8 cellular contexts compared by ENCODE assay signal in the genomic region with DNA sequence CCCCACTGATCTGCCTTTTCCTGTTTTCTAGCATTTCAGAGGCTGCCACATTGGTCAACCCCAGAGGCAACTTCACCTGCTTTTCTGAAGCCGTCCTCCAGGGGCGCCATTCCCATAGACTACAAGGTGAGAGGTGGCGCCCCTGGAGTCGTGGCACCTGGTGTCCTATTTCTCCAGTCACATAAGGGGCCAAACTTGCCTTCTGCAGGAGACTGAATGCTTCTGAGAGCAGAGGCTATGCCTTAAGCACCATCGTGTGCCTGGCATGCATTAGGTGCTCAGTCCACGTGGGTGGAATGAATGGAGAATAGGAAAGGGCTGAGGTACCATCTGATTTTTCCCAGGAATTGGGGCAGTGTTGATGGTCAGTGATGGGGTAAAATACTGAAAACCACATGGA.
DNase-seq lines count a peak whose midpoint lies in the region; ATAC-seq and TF ChIP-seq lines count a peak whose summit lies in the region.

No MANE protein-coding gene starts in this region.

- H3K4me3 ChIP-seq in heart left ventricle, result no peak overlapping the region
- H3K4me3 ChIP-seq in right atrium auricular region, result no peak overlapping the region
- H3K4me3 ChIP-seq in NB4 (ENCODE audit: low read depth, low read length), result no peak overlapping the region
- H3K4me3 ChIP-seq in epithelial cell of proximal tubule (ENCODE audit: low read depth, low read length), result no peak overlapping the region
- H3K4me3 ChIP-seq in esophagus muscularis mucosa, result no peak overlapping the region

- no peak for TF ChIP-seq EP300 in esophagus muscularis mucosa (IDR thresholded peaks at IDR 0.05)

- H3K4me1 ChIP-seq in heart left ventricle, result peaks cover 0 to 9% (median 0%) of the 10 kb centered on the region in 12 donors
- peaks cover 0 to 6% of the 10 kb centered on the region in 2 donors for H3K4me1 ChIP-seq in right atrium auricular region
- no peaks in the 10 kb centered on the region for H3K4me1 ChIP-seq in esophagus muscularis mucosa

- no peak for DNase-seq in heart left ventricle
- DNase-seq in right atrium auricular region (ENCODE audit: low spot score), result no peak
- peak; percentile 39 for DNase-seq in NB4 (ENCODE audit: low read depth)
- no peak for DNase-seq in epithelial cell of proximal tubule (ENCODE audit: low read depth)
- peak; percentile 8 to 37 for DNase-seq in stimulated activated CD8-positive, alpha-beta memory T cell treated with anti-CD3 and anti-CD28 coated beads, Interleukin-2, amount 100 ng/mL, for 48 hours (ENCODE audit: low read depth in 2 of 2)
- no peak for DNase-seq in HPDE6-E6E7 (ENCODE audit: extremely low spot score)
- no peak for DNase-seq in esophagus muscularis mucosa (ENCODE audit: extremely low spot score)

- 28 to 37% (median 33%) methylated on average over 6 of the region's 6 CpGs for WGBS in heart left ventricle, 4 donors
- WGBS in esophagus muscularis mucosa, result 22% methylated on average over 6 of the region's 6 CpGs

- H3K36me3 ChIP-seq in heart left ventricle, result no peaks in the 10 kb centered on the region
- H3K36me3 ChIP-seq in right atrium auricular region, result no peaks in the 10 kb centered on the region
- H3K36me3 ChIP-seq in esophagus muscularis mucosa, result no peaks in the 10 kb centered on the region

- H3K27ac ChIP-seq in heart left ventricle, result no peak overlapping the region
- H3K27ac ChIP-seq in right atrium auricular region, result no peak overlapping the region
- no peak overlapping the region for H3K27ac ChIP-seq in esophagus muscularis mucosa (replicated peaks in 1 of 4)

- H3K9me3 ChIP-seq in heart left ventricle (peaks cover 0 to 2% (median 0%) of the 10 kb centered on the region in 12 donors), right atrium auricular region (no peaks in the 10 kb centered on the region), esophagus muscularis mucosa (no peaks in the 10 kb centered on the region)

- H3K27me3 ChIP-seq in heart left ventricle (peaks cover 0 to 10% (median 0%) of the 10 kb centered on the region in 9 donors), right atrium auricular region (no peaks in the 10 kb centered on the region), esophagus muscularis mucosa (peaks cover 0 to 34% (median 0%) of the 10 kb centered on the region in 4 donors)

- ATAC-seq in heart left ventricle (no peak), GM21367 (IDR thresholded peaks at IDR 0.05; ENCODE audit: unreplicated experiment) (no peak)

- TF ChIP-seq POLR2A in heart left ventricle (IDR thresholded peaks at IDR 0.05) (no peak), NB4 (IDR thresholded peaks at IDR 0.05; ENCODE audit: extremely low read depth, insufficient read length) (no peak), esophagus muscularis mucosa (IDR thresholded peaks at IDR 0.05; ENCODE audit: low read depth) (no peak)

- TF ChIP-seq CTCF in heart left ventricle (IDR thresholded peaks at IDR 0.05), result peak in 8 of 12 donors; percentile 13 to 53 (median 41)
- peak in 1 of 2 donors; percentile 49 for TF ChIP-seq CTCF in right atrium auricular region (IDR thresholded peaks at IDR 0.05)
- peak; percentile 80 for TF ChIP-seq CTCF in NB4 (IDR thresholded peaks at IDR 0.05; ENCODE audit: low read depth, low read length)
- peak; percentile 67 for TF ChIP-seq CTCF in epithelial cell of proximal tubule (conservative IDR thresholded peaks at IDR 0.05; ENCODE audit: low read depth, low read length)
- TF ChIP-seq CTCF in esophagus muscularis mucosa (IDR thresholded peaks at IDR 0.05), result peak in 1 of 3 experiments; percentile 32

- intact Hi-C loops in heart left ventricle (cut with DNase I) (loop anchor here in 5 of 10 donors (2.0 to 10.0 kb wide), 3 partner anchors 926 to 929 kb away; a partner anchor contains a TSS), esophagus muscularis mucosa (cut with DNase I) (no loop called here)

Comparison
In these comparisons a context has a peak if more than half of its experiments do, and no peak if none do; other contexts are left out.
1. DNase-seq: peak in NB4 (single experiment) and stimulated activated CD8-positive, alpha-beta memory T cell treated with anti-CD3 and anti-CD28 coated beads, Interleukin-2, amount 100 ng/mL, for 48 hours (2 of 2); none in heart left ventricle (0 of 5), right atrium auricular region (single experiment), epithelial cell of proximal tubule (single experiment), HPDE6-E6E7 (single experiment) and esophagus muscularis mucosa (single experiment).